12 cellular contexts compared by ENCODE assay signal in the genomic region with DNA sequence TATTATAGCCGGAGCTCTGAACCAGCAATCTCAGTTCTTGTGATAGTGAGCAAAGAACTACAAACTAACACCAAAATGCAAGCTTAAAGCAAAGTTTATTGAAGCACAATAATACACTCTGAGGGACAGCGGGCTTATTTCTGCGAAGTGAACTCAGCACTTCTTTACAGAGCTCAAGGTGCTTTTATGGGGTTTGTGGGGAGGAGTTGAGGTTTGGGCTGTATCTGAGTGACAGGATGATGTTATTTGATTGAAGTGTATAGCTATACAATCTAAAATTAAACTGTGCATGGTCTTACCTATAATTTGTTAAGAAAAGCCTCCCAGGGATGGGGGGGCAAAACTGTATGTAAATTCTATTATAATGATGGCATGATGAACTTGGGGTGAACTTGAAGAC. TPM values are rescaled to one million over a fixed set of nuclear protein-coding genes. Genes with fewer than 3 reads are reported as not detected.
DNase-seq lines count a peak whose midpoint lies in the region; ATAC-seq, FAIRE-seq and TF ChIP-seq lines count a peak whose summit lies in the region.
"Had no signal": no experiment of that assay in that cellular context is flagged by ENCODE, and none has a peak within 500 bp of the region (broad histone marks: within the 10 kb centered on the region; RNA-seq: fewer than 3 reads in every experiment).

No MANE protein-coding gene starts in this region.

- H3K4me3 ChIP-seq in GM12878, result no peak overlapping the region

- POLR2A ChIA-PET in GM12878 (lab: Charles Lee), result interaction anchor here (1.0 to 4.6 kb wide), 2 partner anchors 8 to 16 kb away, joined by 3 to 21 read pairs; no protein-coding TSS in a partner anchor

- no peak overlapping the region for H2AFZ ChIP-seq in GM12878 (ENCODE audit: control insufficient read depth, low read depth, low read length)

- H3K36me3 ChIP-seq in GM12878 (ENCODE audit: control insufficient read depth in 2 of 2, insufficient read depth in 2 of 2, low read length in 1 of 2), result no peaks in the 10 kb centered on the region

- H3K4me3 Mint-ChIP-seq in activated T-cell treated with anti-CD3 and anti-CD28 coated beads, Interleukin-2, amount 50 U/mL, for 24 hours, result peak overlapping the region; percentile 52
- H3K4me3 Mint-ChIP-seq: brain had no signal

- SMC1A ChIA-PET in GM12878 (lab: Charles Lee; ENCODE audit: uncharacterized antibody, unreplicated experiment), result interaction anchor here (0.5 to 16.4 kb wide), 3 partner anchors 11 to 21 kb away, joined by 3 to 645 read pairs (median 66); a partner anchor contains a TSS

- RAD21 ChIA-PET in GM12878 (lab: Charles Lee; ENCODE audit: unreplicated experiment), result interaction anchor here (0.9 to 3.4 kb wide), 5 partner anchors 10 to 60 kb away, joined by 3 to 59 read pairs (median 20); no protein-coding TSS in a partner anchor

- no TSS peak for BruUV-seq in GM12878 (replicated peaks; lab: Mats Ljungman, UMichigan)

- H3K36me3 Mint-ChIP-seq in activated T-cell treated with anti-CD3 and anti-CD28 coated beads, Interleukin-2, amount 50 U/mL, for 24 hours (ENCODE audit: low read depth), result no peaks in the 10 kb centered on the region
- H3K36me3 Mint-ChIP-seq: brain had no signal

- no peaks in the 10 kb centered on the region for H3K9me3 ChIP-seq in GM12878 (replicated peaks; ENCODE audit: control insufficient read depth, insufficient read depth, low read length)

- intact Hi-C loops in GM12878 (cut with micrococcal nuclease; ENCODE audit: unreplicated experiment), result no loop called here

- H3K27ac ChIP-seq in GM12878 (ENCODE audit: control insufficient read depth, insufficient read depth), result no peak overlapping the region

- in situ Hi-C loops in GM12878 (cut with MboI), result no loop called here

- TF ChIP-seq POLR2A in GM12878 (IDR thresholded peaks at IDR 0.05; ENCODE audit: low read depth, low read length), result no peak

- no peaks in the 10 kb centered on the region for H3K27me3 Mint-ChIP-seq in activated T-cell treated with anti-CD3 and anti-CD28 coated beads, Interleukin-2, amount 50 U/mL, for 24 hours
- H3K27me3 Mint-ChIP-seq: brain had no signal

- no peak for DNase-seq in activated T-cell treated with anti-CD3 and anti-CD28 coated beads, Interleukin-2, amount 50 U/mL, for 24 hours
- no peak for DNase-seq in activated T-cell treated with anti-CD3 and anti-CD28 coated beads, Interleukin-2, amount 50 U/mL, for 1 hour
- DNase-seq in T-helper 22 cell (ENCODE audit: low read depth), result peak; percentile 14
- no peak for DNase-seq in GM12878 (ENCODE audit: low read depth, low spot score)
- DNase-seq in stimulated activated naive CD4-positive, alpha-beta T cell treated with Interleukin-2 at 50 U/mL for 16 hours (lab: John Stamatoyannopoulos, UW), result peak; percentile 7
- DNase-seq in LoVo (ENCODE audit: low spot score), result no peak
- DNase-seq: HFFc6, substantia nigra, T1000 had no signal

- peaks cover 2% of the 10 kb centered on the region for H3K9me3 Mint-ChIP-seq in activated T-cell treated with anti-CD3 and anti-CD28 coated beads, Interleukin-2, amount 50 U/mL, for 24 hours

- no peak for FAIRE-seq in GM12878 (lab: Jason Lieb, UNC)

- H3K4me2 ChIP-seq in GM12878 (ENCODE audit: control insufficient read depth, insufficient read depth), result no peak overlapping the region

- no peak overlapping the region for H3K9ac ChIP-seq in GM12878 (ENCODE audit: control insufficient read depth, insufficient read depth, low read length)

- no peaks in the 10 kb centered on the region for H3K27me3 ChIP-seq in GM12878 (replicated peaks in 1 of 2; ENCODE audit: control insufficient read depth in 2 of 2, insufficient read depth in 2 of 2, low read length in 1 of 2)

- no peaks in the 10 kb centered on the region; the same call in 1 of the 2 replicates for H3K79me2 ChIP-seq in GM12878 (ENCODE audit: control insufficient read depth, insufficient read depth, low read length)

- no peak for TF ChIP-seq CTCF in GM12878 (IDR thresholded peaks at IDR 0.05 in 2 of 3, conservative IDR thresholded peaks at IDR 0.05 in 1 of 3; ENCODE audit: control insufficient read depth in 2 of 3, extremely low read depth in 1 of 3, insufficient read depth in 1 of 3, low read depth in 3 of 3, low read length in 3 of 3)

- TF ChIP-seq RAD21 in GM12878 (IDR thresholded peaks at IDR 0.05; ENCODE audit: insufficient read depth, low read depth, low read length), result no peak

- H3K4me1 Mint-ChIP-seq in activated T-cell treated with anti-CD3 and anti-CD28 coated beads, Interleukin-2, amount 50 U/mL, for 24 hours (ENCODE audit: low read depth), result peaks cover 30% of the 10 kb centered on the region

- no peak for ATAC-seq in GM12878
- no peak for ATAC-seq in HG02870 (IDR thresholded peaks at IDR 0.05; ENCODE audit: unreplicated experiment)
- no peak for ATAC-seq in HG03159 (IDR thresholded peaks at IDR 0.05; ENCODE audit: unreplicated experiment)

- H3K4me1 ChIP-seq in GM12878 (ENCODE audit: control insufficient read depth, insufficient read depth, low read length), result peaks cover 11% of the 10 kb centered on the region

- CTCF ChIA-PET in GM12878 (lab: Yijun Ruan, JAX), result interaction anchor here (0.9 to 21.0 kb wide), 4 partner anchors 12 to 94 kb away, joined by 3 to 897 read pairs (median 42); no protein-coding TSS in a partner anchor

- no peak for TF ChIP-seq EP300 in GM12878 (IDR thresholded peaks at IDR 0.05; ENCODE audit: borderline replicate concordance in 1 of 2, control insufficient read depth in 1 of 2, low read depth in 2 of 2, low read length in 2 of 2)

- no peaks in the 10 kb centered on the region for H4K20me1 ChIP-seq in GM12878 (ENCODE audit: control insufficient read depth, insufficient read depth)

- WGBS in GM12878 (ENCODE audit: insufficient coverage, insufficient replicate concordance, low lambda C conversion rate, missing lambda C conversion rate), result 96% methylated on average over 3 of the region's 3 CpGs

- peak overlapping the region; percentile 63 for H3K27ac Mint-ChIP-seq in activated T-cell treated with anti-CD3 and anti-CD28 coated beads, Interleukin-2, amount 50 U/mL, for 24 hours
- H3K27ac Mint-ChIP-seq: brain had no signal

TF ChIP-seq in GM12878, 131 proteins besides CTCF, POLR2A, EP300 and RAD21:
- TF ChIP-seq TBL1XR1 (IDR thresholded peaks at IDR 0.05; ENCODE audit: low read depth, low read length) (no peak), PKNOX1 (IDR thresholded peaks at IDR 0.05) (peak; percentile 86)
TF ChIP-seq in GM12878: peak in this region for 1.

RNA-seq across cellular contexts. Expression of gene HFE, which starts 1.0 kb away (rescaled TPM):
- total RNA-seq in GM12878 (2013; cell fraction: nucleolus; rRNA removed), result 4.1 and 4.5 TPM in 2 replicates
- total RNA-seq in GM12878 (2014; rRNA removed), result 1.5 and 2.1 TPM in 2 replicates
- total RNA-seq in GM12878 (2014; rRNA removed; fragmentation: Illumina TruSeq; extraction: Trizol), result 1.9 and 2.3 TPM in 2 replicates
- 2.3 and 3.2 TPM in 2 replicates for total RNA-seq in GM12878 (2021)
- 1.1 TPM for polyA plus RNA-seq in GM12878 (2011; ENCODE audit: low read depth)
- 5.9 TPM in 2 replicates for polyA plus RNA-seq in GM12878 (2011; rRNA removed)
- polyA plus RNA-seq in GM12878 (2011; cell fraction: cytosol; rRNA removed), result 4.6 and 4.8 TPM in 2 replicates
- polyA plus RNA-seq in GM12878 (2011; cell fraction: nucleus; rRNA removed), result 5.6 and 6.5 TPM in 2 replicates
- polyA plus RNA-seq in GM12878 (2012), result 0.95 and 2.1 TPM in 2 replicates
- polyA plus RNA-seq in GM12878 (2014; fragmentation: Illumina TruSeq; extraction: Trizol), result 2.2 and 5.1 TPM in 2 replicates
- 1 to 10 TPM in 1 of 2 experiments, under 1 TPM in 1; 0.52 to 1.2 TPM for polyA plus RNA-seq in GM12878 (2014; fragmentation: Nextera tagmentation; extraction: Ambion mirVana)
- polyA plus RNA-seq in GM12878 (2014; rRNA removed), result 2.2 and 3.0 TPM in 2 replicates
- 1 to 10 TPM; 1.3 to 1.5 TPM for polyA plus RNA-seq in GM12878 (2016; fragmentation: Nextera tagmentation; extraction: Ambion mirVana)
- polyA minus RNA-seq in GM12878 (2011; rRNA and poly(A)+ RNA removed), result 6.9 and 8.1 TPM in 2 replicates
- 1.1 and 1.9 TPM in 2 replicates for polyA minus RNA-seq in GM12878 (2011; cell fraction: cytosol; rRNA and poly(A)+ RNA removed)
- polyA minus RNA-seq in GM12878 (2011; cell fraction: nucleus; rRNA and poly(A)+ RNA removed), result 2.1 and 2.3 TPM in 2 replicates

Comparison
In these comparisons a context has a peak if more than half of its experiments do, and no peak if none do; other contexts are left out.
1. DNase-seq: peak in T-helper 22 cell (single experiment) and stimulated activated naive CD4-positive, alpha-beta T cell treated with Interleukin-2 at 50 U/mL for 16 hours (single experiment); none in activated T-cell treated with anti-CD3 and anti-CD28 coated beads, Interleukin-2, amount 50 U/mL, for 24 hours (single experiment), activated T-cell treated with anti-CD3 and anti-CD28 coated beads, Interleukin-2, amount 50 U/mL, for 1 hour (single experiment), GM12878 (single experiment) and LoVo (single experiment).